ENCODE assay signal across 1 cellular context in the genomic region with DNA sequence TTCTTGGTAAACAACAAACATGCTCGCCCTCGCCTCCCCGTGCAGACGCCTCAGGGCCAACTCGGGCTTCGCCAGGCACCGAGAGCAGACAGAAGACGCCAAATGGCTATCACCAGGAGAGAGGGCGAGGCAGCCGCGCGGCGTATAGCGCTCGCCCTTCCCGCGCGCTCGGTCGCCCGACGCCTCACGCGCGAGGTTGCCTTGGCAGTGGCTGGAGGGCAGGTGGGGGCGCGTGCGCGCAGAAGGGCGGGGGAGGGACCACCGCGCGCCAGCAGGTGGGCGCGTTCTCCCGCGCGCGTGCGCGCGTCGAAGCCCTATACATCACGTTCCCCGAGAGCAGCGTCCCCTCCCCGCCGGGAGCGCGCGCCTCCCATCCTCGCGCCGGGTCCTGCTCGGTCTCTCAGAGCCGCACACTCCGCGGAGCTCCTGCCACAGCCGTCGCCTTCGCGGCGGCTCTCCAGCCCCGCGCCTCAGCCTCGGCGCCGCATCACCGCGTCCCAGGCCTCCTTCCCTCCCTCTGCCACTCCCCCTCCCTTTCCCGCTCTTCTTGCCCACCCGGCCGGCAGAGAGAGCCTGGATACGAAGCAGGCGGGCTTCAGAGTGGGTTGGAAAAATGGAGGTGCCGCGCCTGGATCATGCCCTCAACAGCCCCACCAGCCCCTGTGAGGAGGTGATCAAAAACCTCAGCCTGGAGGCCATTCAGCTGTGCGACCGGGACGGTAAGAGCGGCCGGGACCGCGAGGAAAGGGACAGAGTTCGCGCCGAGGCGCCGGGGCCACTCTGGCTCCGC.
TF ChIP-seq lines count a peak whose summit lies in the region.

Gene PHYHIPL, plus strand, starts transcription at position 403 of the 790 bp plus-strand sequence. Its CDS starts 211 bp downstream, at position 614.

TF ChIP-seq in WTC11, 78 proteins besides CTCF, POLR2A, EP300 and RAD21 (continued from another document and continues in another):
- TF ChIP-seq ARID4B (CRISPR knock-in tag; IDR thresholded peaks at IDR 0.05; ENCODE audit: borderline replicate concordance), result no peak; the same call in 1 of the 2 replicates
- TF ChIP-seq MYBL2 (CRISPR knock-in tag; IDR thresholded peaks at IDR 0.05), result peak; percentile 59; the same call in 1 of the 2 replicates
- no peak for TF ChIP-seq ZNF138 (CRISPR knock-in tag; conservative IDR thresholded peaks at IDR 0.05)
- peak; percentile 76; the same call in 1 of the 2 replicates for TF ChIP-seq IRF1 (CRISPR knock-in tag; IDR thresholded peaks at IDR 0.05)
- no peak for TF ChIP-seq ESRRA (CRISPR knock-in tag; IDR thresholded peaks at IDR 0.05; ENCODE audit: borderline replicate concordance)
- no peak for TF ChIP-seq CREM (CRISPR knock-in tag; IDR thresholded peaks at IDR 0.05)
- TF ChIP-seq SMAD4 (CRISPR knock-in tag; IDR thresholded peaks at IDR 0.05), result no peak
- TF ChIP-seq ERG (CRISPR knock-in tag; IDR thresholded peaks at IDR 0.05), result no peak
- no peak for TF ChIP-seq ZNF532 (CRISPR knock-in tag; IDR thresholded peaks at IDR 0.05; ENCODE audit: borderline replicate concordance)
- TF ChIP-seq HMGXB4 (CRISPR knock-in tag; IDR thresholded peaks at IDR 0.05), result no peak; the same call in 1 of the 2 replicates
- TF ChIP-seq ZNF121 (CRISPR knock-in tag; IDR thresholded peaks at IDR 0.05), result no peak
- no peak for TF ChIP-seq USF2 (CRISPR knock-in tag; IDR thresholded peaks at IDR 0.05)
- TF ChIP-seq NFATC4 (CRISPR knock-in tag; IDR thresholded peaks at IDR 0.05), result no peak
- peak; percentile 95 for TF ChIP-seq ZNF232 (CRISPR knock-in tag; IDR thresholded peaks at IDR 0.05)
- no peak for TF ChIP-seq GRHL2 (CRISPR knock-in tag; IDR thresholded peaks at IDR 0.05; ENCODE audit: insufficient replicate concordance, severe bottlenecking)
- TF ChIP-seq, protein P1, sequence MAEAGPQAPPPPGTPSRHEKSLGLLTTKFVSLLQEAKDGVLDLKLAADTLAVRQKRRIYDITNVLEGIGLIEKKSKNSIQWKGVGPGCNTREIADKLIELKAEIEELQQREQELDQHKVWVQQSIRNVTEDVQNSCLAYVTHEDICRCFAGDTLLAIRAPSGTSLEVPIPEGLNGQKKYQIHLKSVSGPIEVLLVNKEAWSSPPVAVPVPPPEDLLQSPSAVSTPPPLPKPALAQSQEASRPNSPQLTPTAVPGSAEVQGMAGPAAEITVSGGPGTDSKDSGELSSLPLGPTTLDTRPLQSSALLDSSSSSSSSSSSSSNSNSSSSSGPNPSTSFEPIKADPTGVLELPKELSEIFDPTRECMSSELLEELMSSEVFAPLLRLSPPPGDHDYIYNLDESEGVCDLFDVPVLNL (CRISPR knock-in tag; IDR thresholded peaks at IDR 0.05; ENCODE audit: borderline replicate concordance, low read depth), result peak; percentile 71; the same call in 1 of the 2 replicates
- peak; percentile 50; the same call in 1 of the 2 replicates for TF ChIP-seq TEAD4 (CRISPR knock-in tag; IDR thresholded peaks at IDR 0.05)
- TF ChIP-seq FOXJ3 (CRISPR knock-in tag; IDR thresholded peaks at IDR 0.05; ENCODE audit: borderline replicate concordance), result no peak
- peak; percentile 74 for TF ChIP-seq FOXP4 (CRISPR knock-in tag; IDR thresholded peaks at IDR 0.05)
- no peak for TF ChIP-seq PRRX2 (CRISPR knock-in tag; IDR thresholded peaks at IDR 0.05)
- TF ChIP-seq ZSCAN18 (CRISPR knock-in tag; IDR thresholded peaks at IDR 0.05), result no peak
- peak; percentile 50; the same call in 1 of the 2 replicates for TF ChIP-seq RELA (CRISPR knock-in tag; IDR thresholded peaks at IDR 0.05; ENCODE audit: borderline replicate concordance)
- TF ChIP-seq ZNF396 (CRISPR knock-in tag; IDR thresholded peaks at IDR 0.05; ENCODE audit: borderline replicate concordance), result no peak
- no peak for TF ChIP-seq OVOL2 (CRISPR knock-in tag; IDR thresholded peaks at IDR 0.05; ENCODE audit: borderline replicate concordance)
- peak; percentile 88 for TF ChIP-seq TEAD1 (CRISPR knock-in tag; IDR thresholded peaks at IDR 0.05)
- 0 out of 2 replicates have a peak, but pooled peaks have one; percentile 39 for TF ChIP-seq KAT7 (CRISPR knock-in tag; IDR thresholded peaks at IDR 0.05; ENCODE audit: borderline replicate concordance)
- no peak for TF ChIP-seq ZNF219 (CRISPR knock-in tag; IDR thresholded peaks at IDR 0.05; ENCODE audit: borderline replicate concordance)
- no peak for TF ChIP-seq ZNF671 (CRISPR knock-in tag; IDR thresholded peaks at IDR 0.05)
- no peak; the same call in 1 of the 2 replicates for TF ChIP-seq ATF1 (CRISPR knock-in tag; IDR thresholded peaks at IDR 0.05)
- TF ChIP-seq CDX4 (CRISPR knock-in tag; IDR thresholded peaks at IDR 0.05; ENCODE audit: borderline replicate concordance), result no peak
